In the genomic region with DNA sequence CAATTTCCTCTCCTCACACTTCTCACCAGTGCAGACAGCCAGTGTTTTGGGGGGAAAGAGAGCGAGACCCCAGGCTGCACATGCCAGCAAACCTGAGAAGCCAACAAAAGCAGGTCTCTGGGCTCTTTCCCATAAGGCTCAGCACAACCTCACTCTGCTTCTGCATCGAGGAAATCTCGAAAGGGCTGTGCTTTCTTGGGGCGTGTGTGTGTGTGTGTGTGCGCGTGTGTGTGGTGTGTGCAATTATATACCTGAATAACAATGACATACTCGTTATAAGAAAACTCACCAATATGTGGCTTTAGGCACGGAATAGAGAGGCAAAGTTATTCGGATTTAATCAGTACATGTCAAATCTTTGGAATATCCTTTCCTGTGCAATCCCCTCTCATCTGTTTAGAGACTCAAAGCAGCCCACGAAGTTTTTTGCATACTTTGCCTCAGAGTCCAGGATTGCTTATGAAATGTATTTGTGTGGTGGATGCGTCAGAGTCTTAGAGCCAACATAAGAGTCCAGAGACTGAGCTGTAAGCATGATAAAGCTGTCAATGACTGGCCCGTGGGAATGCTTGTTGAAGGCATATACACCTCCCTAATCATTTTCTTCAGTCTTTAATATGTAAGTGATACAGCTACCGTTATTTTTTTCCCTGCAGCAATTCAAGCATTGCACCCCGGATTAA, we compare ENCODE assay signal across 18 cellular contexts. TPM values are rescaled to one million over a fixed set of nuclear protein-coding genes. Genes with fewer than 3 reads are reported as not detected.
A peak's percentile ranks its signal among the peaks of the same experiment; 100 is the strongest.
DNase-seq lines count a peak whose midpoint lies in the region; ATAC-seq and TF ChIP-seq lines count a peak whose summit lies in the region.
"Had no signal": no experiment of that assay in that cellular context is flagged by ENCODE, and none has a peak within 500 bp of the region (broad histone marks: within the 10 kb centered on the region; RNA-seq: fewer than 3 reads in every experiment).

No MANE protein-coding gene starts in this region.

- H3K27me3 ChIP-seq in breast epithelium: no peaks in the 10 kb centered on the region
- no peaks in the 10 kb centered on the region for H3K27me3 ChIP-seq in vagina
- H3K27me3 ChIP-seq: SJSA1, thyroid gland had no signal

- intact Hi-C loops in MCF 10A (cut with micrococcal nuclease) (no loop called here), breast epithelium (cut with DNase I; ENCODE audit: low total_unique reads) (no loop called here), vagina (cut with DNase I) (no loop called here)

- DNase-seq in MCF 10A (ENCODE audit: unreplicated experiment): no peak
- DNase-seq in breast epithelium (ENCODE audit: low spot score in 2 of 2): no peak
- DNase-seq in chondrocyte (ENCODE audit: low spot score): no peak
- peak; percentile 92 for DNase-seq in kidney glomerular epithelial cell (lab: John Stamatoyannopoulos, UW)
- DNase-seq in vagina (ENCODE audit: extremely low spot score in 2 of 2): no peak
- no peak for DNase-seq in stimulated activated naive B cell treated with anti-CD40 and anti-IgM and Interleukin-4, amounts not matched to agents 10 μg/mL and 1 μg/mL and 100 μg/mL, for 72 hours
- no peak for DNase-seq in nucleus accumbens (lab: John Stamatoyannopoulos, UW)
- DNase-seq in SHP77 (lab: John Stamatoyannopoulos, UW): no peak
- DNase-seq: 8988T; activated CD8-positive, alpha-beta memory T cell treated with anti-CD3 and anti-CD28 coated beads, Interleukin-2, amount 50 U/mL, for 4 hours; hypothalamus; NCI-H146; NCI-H526 treated with DMSO at 0.1 percent for 48 hours; sigmoid colon; thyroid gland had no signal

- TF ChIP-seq CTCF in MCF 10A (IDR thresholded peaks at IDR 0.05; ENCODE audit: unreplicated experiment): no peak
- no peak for TF ChIP-seq CTCF in breast epithelium (IDR thresholded peaks at IDR 0.05)
- no peak for TF ChIP-seq CTCF in chondrocyte (IDR thresholded peaks at IDR 0.05)
- no peak for TF ChIP-seq CTCF in vagina (IDR thresholded peaks at IDR 0.05)

- no peak overlapping the region for H3K4me3 ChIP-seq in breast epithelium
- peak overlapping the region in 1 of 2 donors; percentile 17 for H3K4me3 ChIP-seq in vagina
- H3K4me3 ChIP-seq: HAP-1, sigmoid colon, SJSA1, thyroid gland had no signal

- H3K4me1 ChIP-seq in breast epithelium (no peaks in the 10 kb centered on the region), vagina (no peaks in the 10 kb centered on the region)
- H3K4me1 ChIP-seq: HAP-1, sigmoid colon, thyroid gland had no signal

- no peaks in the 10 kb centered on the region for H3K27me3 Mint-ChIP-seq in MCF 10A (ENCODE audit: insufficient read depth, unreplicated experiment)
- no peaks in the 10 kb centered on the region for H3K27me3 Mint-ChIP-seq in chondrocyte (ENCODE audit: low read depth)
- peaks cover 7% of the 10 kb centered on the region in 2 donors for H3K27me3 Mint-ChIP-seq in stimulated activated naive B cell treated with anti-CD40 and anti-IgM and Interleukin-4, amounts not matched to agents 10 μg/mL and 1 μg/mL and 100 μg/mL, for 72 hours

- ATAC-seq in stimulated activated naive B cell treated with anti-CD40 and anti-IgM and Interleukin-4, amounts not matched to agents 10 μg/mL and 1 μg/mL and 100 μg/mL, for 72 hours (replicated peaks): no peak
- ATAC-seq: activated naive CD4-positive, alpha-beta T cell treated with anti-CD3 and anti-CD28 coated beads, Interleukin-2, amount 50 U/mL, for 72 hours had no signal

- H3K4me3 Mint-ChIP-seq in MCF 10A (ENCODE audit: unreplicated experiment): no peak overlapping the region
- H3K4me3 Mint-ChIP-seq in chondrocyte (ENCODE audit: unreplicated experiment): no peak overlapping the region
- no peak overlapping the region for H3K4me3 Mint-ChIP-seq in stimulated activated naive B cell treated with anti-CD40 and anti-IgM and Interleukin-4, amounts not matched to agents 10 μg/mL and 1 μg/mL and 100 μg/mL, for 72 hours

- BruUV-seq in MCF 10A (replicated peaks; lab: Mats Ljungman, UMichigan): no TSS peak

- no peaks in the 10 kb centered on the region for H3K36me3 Mint-ChIP-seq in MCF 10A (ENCODE audit: insufficient read depth, unreplicated experiment)
- H3K36me3 Mint-ChIP-seq in chondrocyte (ENCODE audit: low read depth): no peaks in the 10 kb centered on the region
- no peaks in the 10 kb centered on the region for H3K36me3 Mint-ChIP-seq in stimulated activated naive B cell treated with anti-CD40 and anti-IgM and Interleukin-4, amounts not matched to agents 10 μg/mL and 1 μg/mL and 100 μg/mL, for 72 hours
- H3K36me3 Mint-ChIP-seq: activated naive CD4-positive, alpha-beta T cell treated with anti-CD3 and anti-CD28 coated beads, Interleukin-2, amount 50 U/mL, for 72 hours had no signal

- no peaks in the 10 kb centered on the region for H3K9me3 ChIP-seq in breast epithelium
- H3K9me3 ChIP-seq in vagina: no peaks in the 10 kb centered on the region
- H3K9me3 ChIP-seq: sigmoid colon, SJSA1, thyroid gland had no signal

- H3K27ac Mint-ChIP-seq in MCF 10A (ENCODE audit: low read depth, unreplicated experiment) (peak overlapping the region; percentile 46), chondrocyte (ENCODE audit: unreplicated experiment) (peak overlapping the region; percentile 58)
- H3K27ac Mint-ChIP-seq in stimulated activated naive B cell treated with anti-CD40 and anti-IgM and Interleukin-4, amounts not matched to agents 10 μg/mL and 1 μg/mL and 100 μg/mL, for 72 hours: no peak overlapping the region
- H3K27ac Mint-ChIP-seq: activated naive CD4-positive, alpha-beta T cell treated with anti-CD3 and anti-CD28 coated beads, Interleukin-2, amount 50 U/mL, for 72 hours had no signal

- H3K4me1 Mint-ChIP-seq in MCF 10A (ENCODE audit: insufficient read depth, unreplicated experiment) (peaks cover 28% of the 10 kb centered on the region), chondrocyte (ENCODE audit: low read depth) (peaks cover 46% of the 10 kb centered on the region)
- H3K4me1 Mint-ChIP-seq in stimulated activated naive B cell treated with anti-CD40 and anti-IgM and Interleukin-4, amounts not matched to agents 10 μg/mL and 1 μg/mL and 100 μg/mL, for 72 hours: peaks cover 0 to 2% of the 10 kb centered on the region in 2 donors

- H3K27ac ChIP-seq in breast epithelium (no peak overlapping the region), vagina (peak overlapping the region; percentile 2)
- H3K27ac ChIP-seq: sigmoid colon, SJSA1, thyroid gland had no signal

- H3K9me3 Mint-ChIP-seq in MCF 10A (ENCODE audit: unreplicated experiment): no peaks in the 10 kb centered on the region
- no peaks in the 10 kb centered on the region for H3K9me3 Mint-ChIP-seq in chondrocyte (ENCODE audit: low read depth)
- H3K9me3 Mint-ChIP-seq in stimulated activated naive B cell treated with anti-CD40 and anti-IgM and Interleukin-4, amounts not matched to agents 10 μg/mL and 1 μg/mL and 100 μg/mL, for 72 hours: no peaks in the 10 kb centered on the region
- H3K9me3 Mint-ChIP-seq: activated naive CD4-positive, alpha-beta T cell treated with anti-CD3 and anti-CD28 coated beads, Interleukin-2, amount 50 U/mL, for 72 hours had no signal

- TF ChIP-seq POLR2A in breast epithelium (IDR thresholded peaks at IDR 0.05): no peak
- TF ChIP-seq POLR2A in vagina (IDR thresholded peaks at IDR 0.05): no peak

- CTCF ChIA-PET in MCF 10A (lab: Yijun Ruan, JAX): no interaction called here

- H3K36me3 ChIP-seq in breast epithelium: no peaks in the 10 kb centered on the region
- H3K36me3 ChIP-seq in vagina: no peaks in the 10 kb centered on the region
- H3K36me3 ChIP-seq: HAP-1, sigmoid colon, SJSA1, thyroid gland had no signal

- POLR2A ChIA-PET in MCF 10A (lab: Yijun Ruan, JAX): no interaction called here

RNA-seq across cellular contexts. Expression of a gene that starts 2.2 kb away (rescaled TPM):
- total RNA-seq in MCF 10A (2022) (2.2 and 2.4 TPM in 2 replicates), breast epithelium (1 to 10 TPM in 1 of 3 donors, under 1 TPM in 2; 0.80 to 6.9 (median 0.98) TPM), chondrocyte (0.21 to 0.80 TPM (median 0.27 TPM) in 3 replicates), vagina (12.3 TPM)
